In the genomic region with DNA sequence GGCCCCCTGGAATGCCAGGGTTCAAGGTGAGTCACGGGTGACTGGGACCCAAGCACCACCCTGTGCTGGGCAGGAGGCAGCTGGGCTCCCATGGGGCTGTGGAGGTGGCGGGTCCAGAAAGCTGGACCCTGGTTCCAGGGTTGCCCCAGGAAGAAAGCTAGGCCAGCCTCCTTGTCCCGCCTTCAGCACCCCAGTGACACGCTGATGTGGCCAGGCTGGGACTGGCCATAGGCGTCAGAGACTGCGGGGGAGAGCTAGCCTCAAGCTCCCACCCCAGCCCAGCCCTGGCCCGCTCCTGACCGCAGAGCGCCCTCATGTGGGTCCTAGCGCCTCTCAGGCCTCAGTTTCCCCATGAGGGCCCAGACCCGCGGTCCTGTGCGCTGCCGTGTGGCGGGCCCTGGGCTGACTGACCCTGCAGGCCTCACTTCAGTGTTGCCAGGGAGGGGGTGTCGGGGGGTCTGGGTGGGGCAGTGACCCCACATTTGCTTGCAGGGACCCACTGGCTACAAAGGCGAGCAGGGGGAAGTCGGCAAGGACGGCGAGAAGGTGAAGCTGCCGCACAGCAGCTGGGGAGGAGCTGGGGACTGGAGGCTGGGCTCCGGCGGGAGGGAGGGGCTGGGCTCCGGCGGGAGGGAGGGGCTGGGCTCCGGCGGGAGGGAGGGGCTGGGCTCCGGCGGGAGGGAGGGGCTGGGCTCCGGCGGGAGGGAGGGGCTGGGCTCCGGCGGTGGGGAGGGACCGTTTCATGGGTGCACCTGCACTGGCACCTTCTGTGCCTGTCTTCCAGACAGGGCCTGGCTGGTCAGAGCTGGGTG, we compare ENCODE assay signal across 10 cellular contexts. TPM values are rescaled to one million over a fixed set of nuclear protein-coding genes. Genes with fewer than 3 reads are reported as not detected.
DNase-seq lines count a peak whose midpoint lies in the region; ATAC-seq and TF ChIP-seq lines count a peak whose summit lies in the region.
"Had no signal": no experiment of that assay in that cellular context is flagged by ENCODE, and none has a peak within 500 bp of the region (broad histone marks: within the 10 kb centered on the region; RNA-seq: fewer than 3 reads in every experiment).

No MANE protein-coding gene starts in this region.

- no peaks in the 10 kb centered on the region for H3K36me3 Mint-ChIP-seq in activated naive CD8-positive, alpha-beta T cell treated with anti-CD3 and anti-CD28 coated beads, Interleukin-2, amount 50 U/mL, for 24 hours (ENCODE audit: low read depth)

- intact Hi-C loops in left lung (cut with DNase I), result no loop called here

- no peak overlapping the region for H3K27ac Mint-ChIP-seq in activated naive CD8-positive, alpha-beta T cell treated with anti-CD3 and anti-CD28 coated beads, Interleukin-2, amount 50 U/mL, for 24 hours

- ATAC-seq in activated naive CD8-positive, alpha-beta T cell treated with anti-CD3 and anti-CD28 coated beads, Interleukin-2, amount 50 U/mL, for 24 hours, result peak; percentile 21
- ATAC-seq in left lung (peak; percentile 76), HG02642 (IDR thresholded peaks at IDR 0.05; ENCODE audit: poor library complexity, unreplicated experiment) (no peak)

- no peaks in the 10 kb centered on the region for H3K9me3 ChIP-seq in left lung

- H3K4me3 ChIP-seq in left lung, result no peak overlapping the region

- no peaks in the 10 kb centered on the region for H3K9me3 Mint-ChIP-seq in activated naive CD8-positive, alpha-beta T cell treated with anti-CD3 and anti-CD28 coated beads, Interleukin-2, amount 50 U/mL, for 24 hours

- no peaks in the 10 kb centered on the region for H3K36me3 ChIP-seq in left lung

- TF ChIP-seq CTCF in left lung (IDR thresholded peaks at IDR 0.05), result no peak

- H3K27ac ChIP-seq in left lung, result no peak overlapping the region

- H3K4me1 Mint-ChIP-seq in activated naive CD8-positive, alpha-beta T cell treated with anti-CD3 and anti-CD28 coated beads, Interleukin-2, amount 50 U/mL, for 24 hours, result peaks cover 4% of the 10 kb centered on the region

- H3K4me3 Mint-ChIP-seq in activated naive CD8-positive, alpha-beta T cell treated with anti-CD3 and anti-CD28 coated beads, Interleukin-2, amount 50 U/mL, for 24 hours, result no peak overlapping the region

- peaks cover 7% of the 10 kb centered on the region in 2 donors for H3K4me1 ChIP-seq in left lung

- H3K27me3 ChIP-seq in left lung, result peaks cover 0 to 12% of the 10 kb centered on the region in 2 donors

- DNase-seq in activated T-cell treated with anti-CD3 and anti-CD28 coated beads for 48 hours (ENCODE audit: low read depth), result peak; percentile 35
- no peak for DNase-seq in activated T-cell treated with anti-CD3 and anti-CD28 coated beads, Interleukin-2, amount 50 U/mL, for 48 hours
- peak; percentile 7 for DNase-seq in NCI-H82 treated with DMSO at 0.1 percent for 48 hours (lab: John Stamatoyannopoulos, UW; ENCODE audit: unreplicated experiment)
- no peak for DNase-seq in activated naive CD8-positive, alpha-beta T cell treated with anti-CD3 and anti-CD28 coated beads, Interleukin-2, amount 50 U/mL, for 24 hours
- peak in 1 of 2 donors; percentile 66 for DNase-seq in left lung
- DNase-seq in NCI-H524 treated with DMSO at 0.1 percent for 48 hours (lab: John Stamatoyannopoulos, UW), result no peak
- no peak for DNase-seq in DMS114 treated with DMSO at 0.1 percent for 48 hours (lab: John Stamatoyannopoulos, UW; ENCODE audit: unreplicated experiment)

- H3K27me3 Mint-ChIP-seq in activated naive CD8-positive, alpha-beta T cell treated with anti-CD3 and anti-CD28 coated beads, Interleukin-2, amount 50 U/mL, for 24 hours, result no peaks in the 10 kb centered on the region

RNA-seq across cellular contexts. Expression of a gene that starts 7.8 kb away (rescaled TPM):
- 1 to 10 TPM; 2.3 to 2.6 TPM for total RNA-seq in left lung
- total RNA-seq: activated CD8-positive, alpha-beta memory T cell treated with anti-CD3 and anti-CD28 coated beads for 36 hours; myocyte had no signal

RNA-seq across cellular contexts. Expression of a gene that starts 20.0 kb away (rescaled TPM):
- total RNA-seq in left lung, result 10 to 100 TPM; 40.9 to 58.3 TPM

RNA-seq across cellular contexts. Expression of a gene that starts 28.4 kb away (rescaled TPM):
- 10 to 100 TPM in 1 of 2 donors, 1 to 10 TPM in 1; 6.1 to 10.1 TPM for total RNA-seq in left lung

RNA-seq across cellular contexts. Expression of a gene that starts 36.9 kb away (rescaled TPM):
- 1 to 10 TPM; 7.4 to 8.5 TPM for total RNA-seq in left lung

Comparison
In these comparisons a context has a peak if more than half of its experiments do, and no peak if none do; other contexts are left out.
1. DNase-seq: peak in activated T-cell treated with anti-CD3 and anti-CD28 coated beads for 48 hours (single experiment) and NCI-H82 treated with DMSO at 0.1 percent for 48 hours (single experiment); none in activated T-cell treated with anti-CD3 and anti-CD28 coated beads, Interleukin-2, amount 50 U/mL, for 48 hours (0 of 2), activated naive CD8-positive, alpha-beta T cell treated with anti-CD3 and anti-CD28 coated beads, Interleukin-2, amount 50 U/mL, for 24 hours (single experiment), NCI-H524 treated with DMSO at 0.1 percent for 48 hours (single experiment) and DMS114 treated with DMSO at 0.1 percent for 48 hours (single experiment).